In the genomic region with DNA sequence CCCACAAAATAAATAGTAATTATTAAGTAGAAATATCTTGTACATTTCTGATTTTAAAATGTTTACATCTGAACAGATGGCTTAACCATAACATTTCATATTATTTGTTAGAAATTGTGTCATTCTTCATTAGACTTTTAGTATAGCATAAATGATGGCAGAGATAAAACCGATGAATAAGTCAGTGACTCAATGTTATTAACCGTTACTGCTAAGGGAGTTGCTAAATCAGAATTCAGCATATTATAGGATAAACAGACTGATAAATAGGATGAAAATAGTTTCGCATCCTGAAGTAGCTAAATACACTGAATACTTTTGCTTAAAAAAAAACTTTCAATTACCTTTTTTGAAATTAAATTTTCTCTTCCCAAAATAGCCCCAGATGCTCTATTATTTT, we compare ENCODE assay signal across 25 cellular contexts.
DNase-seq lines count a peak whose midpoint lies in the region; ATAC-seq, FAIRE-seq and TF ChIP-seq lines count a peak whose summit lies in the region.
"Had no signal": no experiment of that assay in that cellular context is flagged by ENCODE, and none has a peak within 500 bp of the region (broad histone marks: within the 10 kb centered on the region; RNA-seq: fewer than 3 reads in every experiment).

No MANE protein-coding gene starts in this region.

- H3K79me1 ChIP-seq in IMR-90 (ENCODE audit: low read depth in 1 of 2, low read length in 2 of 2): no peaks in the 10 kb centered on the region

- dilution Hi-C loops in mammary epithelial cell (cut with HindIII; ENCODE audit: low sequenced_read_pairs) (no loop called here), IMR-90 (cut with HindIII; ENCODE audit: low sequenced_read_pairs, unreplicated experiment) (no loop called here)

- no peak overlapping the region for H2AK5ac ChIP-seq in IMR-90 (ENCODE audit: low read depth, low read length)

- H3K4me1 Mint-ChIP-seq in MCF 10A (ENCODE audit: insufficient read depth, unreplicated experiment): no peaks in the 10 kb centered on the region
- H3K4me1 Mint-ChIP-seq: CD14-positive monocyte had no signal

- H3K36me3 ChIP-seq in mammary epithelial cell (ENCODE audit: insufficient read depth, low read length) (no peaks in the 10 kb centered on the region), IMR-90 (ENCODE audit: control insufficient read depth, insufficient read depth, low read length) (no peaks in the 10 kb centered on the region), fibroblast of lung (ENCODE audit: control insufficient read depth, insufficient read depth, low read length) (no peaks in the 10 kb centered on the region)
- H3K36me3 ChIP-seq: BE2C; BLaER1 treated with 17β-estradiol and CSF1 and Interleukin-3, amounts not matched to agents 10 nM and 100 nM; HAP-1 had no signal

- H3K79me2 ChIP-seq in mammary epithelial cell (ENCODE audit: insufficient read depth, low read length): no peaks in the 10 kb centered on the region
- H3K79me2 ChIP-seq in fibroblast of lung (ENCODE audit: control insufficient read depth, insufficient read depth, low read length): no peaks in the 10 kb centered on the region

- DNase-seq in mammary epithelial cell: peak; percentile 13
- no peak for DNase-seq in MCF 10A (ENCODE audit: unreplicated experiment)
- DNase-seq in IMR-90: peak; percentile 42
- DNase-seq in fibroblast of lung (ENCODE audit: low read depth in 2 of 2): peak; percentile 11 to 28
- DNase-seq in activated T-cell treated with anti-CD3 and anti-CD28 coated beads for 4 hours: no peak
- no peak for DNase-seq in Right ventricle myocardium superior
- DNase-seq in DMS79 treated with DMSO at 0.1 percent for 48 hours (lab: John Stamatoyannopoulos, UW): no peak
- DNase-seq: ACHN; AML-193; BE2C; Calu3; CD4-positive, alpha-beta T cell; COR-L47; DMS53; DND-41; GF-D8; GOT3 had no signal

- H4K91ac ChIP-seq in IMR-90 (ENCODE audit: insufficient read depth, low read depth, low read length): no peak overlapping the region

- in situ Hi-C loops in mammary epithelial cell (cut with MboI; ENCODE audit: low sequenced_read_pairs in 2 of 2): no loop called here
- in situ Hi-C loops in IMR-90 (cut with MboI; ENCODE audit: low sequenced_read_pairs): no loop called here

- ATAC-seq in IMR-90 (ENCODE audit: low read depth) (peak; percentile 54; the same call in 1 of the 2 replicates), Right ventricle myocardium superior (ENCODE audit: poor library complexity) (no peak)
- ATAC-seq: A549 had no signal

- peaks cover 14% of the 10 kb centered on the region for H3K9me3 Mint-ChIP-seq in MCF 10A (ENCODE audit: unreplicated experiment)

- H3K4me1 ChIP-seq in mammary epithelial cell (ENCODE audit: insufficient read depth, low read length): no peaks in the 10 kb centered on the region
- no peaks in the 10 kb centered on the region for H3K4me1 ChIP-seq in IMR-90 (ENCODE audit: control insufficient read depth, insufficient read depth, low read length)
- H3K4me1 ChIP-seq in fibroblast of lung (ENCODE audit: control insufficient read depth, extremely low read depth, insufficient read depth, low read length): no peaks in the 10 kb centered on the region
- H3K4me1 ChIP-seq: A549; BE2C; BLaER1 treated with 17β-estradiol and CSF1 and Interleukin-3, amounts not matched to agents 10 nM and 100 nM; HAP-1 had no signal

- H2AK9ac ChIP-seq in IMR-90 (replicated peaks; ENCODE audit: low read depth, low read length, poor library complexity): no peak overlapping the region

- H3K27me3 Mint-ChIP-seq in MCF 10A (ENCODE audit: insufficient read depth, unreplicated experiment): no peaks in the 10 kb centered on the region
- H3K27me3 Mint-ChIP-seq: CD4-positive, alpha-beta T cell had no signal

- no peak for TF ChIP-seq RAD21 in IMR-90 (IDR thresholded peaks at IDR 0.05; ENCODE audit: low read length)

- H4K20me1 ChIP-seq in mammary epithelial cell (ENCODE audit: insufficient read depth, low read length) (no peaks in the 10 kb centered on the region), IMR-90 (ENCODE audit: insufficient read depth, low read length) (no peaks in the 10 kb centered on the region), fibroblast of lung (ENCODE audit: control insufficient read depth, extremely low read depth, insufficient read depth, low read length) (no peaks in the 10 kb centered on the region)
- H4K20me1 ChIP-seq: BLaER1 treated with 17β-estradiol and CSF1 and Interleukin-3, amounts not matched to agents 10 nM and 100 nM had no signal

- H3K27ac ChIP-seq in mammary epithelial cell (ENCODE audit: insufficient read depth, low read depth, low read length) (no peak overlapping the region), IMR-90 (ENCODE audit: insufficient read depth, low read length) (no peak overlapping the region), fibroblast of lung (ENCODE audit: insufficient read depth, low read length) (no peak overlapping the region)
- H3K27ac ChIP-seq: 22Rv1; A549; BLaER1 treated with 17β-estradiol and CSF1 and Interleukin-3, amounts not matched to agents 10 nM and 100 nM had no signal

- peak; percentile 53 for FAIRE-seq in TTC549 (lab: Jason Lieb, UNC)
- FAIRE-seq: A549, GM12891, H54 had no signal

- H4K5ac ChIP-seq in IMR-90 (ENCODE audit: low read depth, low read length): no peak overlapping the region

- no peak overlapping the region for H2BK5ac ChIP-seq in IMR-90 (ENCODE audit: low read depth, low read length, poor library complexity, severe bottlenecking)

- no peaks in the 10 kb centered on the region for H3K9me1 ChIP-seq in IMR-90 (ENCODE audit: insufficient read depth, low read length)

- H4K8ac ChIP-seq in IMR-90 (ENCODE audit: low read depth in 2 of 2, low read length in 2 of 2): no peak overlapping the region

- H3K4ac ChIP-seq in IMR-90 (ENCODE audit: low read depth, low read length): no peak overlapping the region

- TF ChIP-seq CTCF in mammary epithelial cell (conservative IDR thresholded peaks at IDR 0.05 in 1 of 2, IDR thresholded peaks at IDR 0.05 in 1 of 2; ENCODE audit: extremely low read depth in 1 of 2, insufficient read depth in 1 of 2, low read depth in 1 of 2, low read length in 2 of 2): no peak
- no peak for TF ChIP-seq CTCF in MCF 10A (IDR thresholded peaks at IDR 0.05; ENCODE audit: unreplicated experiment)
- TF ChIP-seq CTCF in IMR-90 (conservative IDR thresholded peaks at IDR 0.05; ENCODE audit: low read depth, low read length): no peak
- TF ChIP-seq CTCF in fibroblast of lung (conservative IDR thresholded peaks at IDR 0.05 in 1 of 2, IDR thresholded peaks at IDR 0.05 in 1 of 2; ENCODE audit: low read depth in 1 of 2, low read length in 2 of 2): no peak

- BruUV-seq in mammary epithelial cell (replicated peaks; lab: Mats Ljungman, UMichigan) (no TSS peak), MCF 10A (replicated peaks; lab: Mats Ljungman, UMichigan) (no TSS peak), IMR-90 (replicated peaks; lab: Mats Ljungman, UMichigan) (no TSS peak)

- intact Hi-C loops in mammary epithelial cell (cut with micrococcal nuclease): no loop called here
- intact Hi-C loops in MCF 10A (cut with micrococcal nuclease): no loop called here
- intact Hi-C loops in IMR-90 (cut with micrococcal nuclease): no loop called here
- intact Hi-C loops in Right ventricle myocardium superior (cut with DNase I): no loop called here

- no peak overlapping the region for H2BK120ac ChIP-seq in IMR-90 (ENCODE audit: low read depth, low read length)

- no peaks in the 10 kb centered on the region for H3K36me3 Mint-ChIP-seq in MCF 10A (ENCODE audit: insufficient read depth, unreplicated experiment)
- H3K36me3 Mint-ChIP-seq: CD14-positive monocyte had no signal

- H3K4me3 ChIP-seq in mammary epithelial cell (replicated peaks in 1 of 3; ENCODE audit: insufficient read depth in 1 of 3, low read depth in 2 of 3, low read length in 3 of 3): no peak overlapping the region
- H3K4me3 ChIP-seq in IMR-90 (ENCODE audit: insufficient read depth, low read depth, low read length): no peak overlapping the region
- H3K4me3 ChIP-seq in fibroblast of lung (replicated peaks in 1 of 4; ENCODE audit: control extremely low read depth in 1 of 4, insufficient read depth in 1 of 4, low read depth in 3 of 4, low read length in 4 of 4): no peak overlapping the region
- H3K4me3 ChIP-seq: A549; BLaER1 treated with 17β-estradiol and CSF1 and Interleukin-3, amounts not matched to agents 10 nM and 100 nM; HAP-1 had no signal

- H3K9me3 ChIP-seq in mammary epithelial cell (replicated peaks; ENCODE audit: insufficient read depth, low read length) (no peaks in the 10 kb centered on the region), IMR-90 (ENCODE audit: control insufficient read depth, insufficient read depth, low read length) (no peaks in the 10 kb centered on the region), fibroblast of lung (ENCODE audit: control insufficient read depth, insufficient read depth, low read depth, low read length) (no peaks in the 10 kb centered on the region)
- H3K9me3 ChIP-seq: A549, BE2C, HAP-1 had no signal

- TF ChIP-seq POLR2A in IMR-90 (IDR thresholded peaks at IDR 0.05; ENCODE audit: low read depth, low read length): no peak

- POLR2A ChIA-PET in MCF 10A (lab: Yijun Ruan, JAX) (interaction anchor here (1.1 kb wide), 1 partner anchor 641 kb away, joined by 4 read pairs; no protein-coding TSS in a partner anchor), IMR-90 (lab: Charles Lee; ENCODE audit: unreplicated experiment) (no interaction called here)

- H3K4me2 ChIP-seq in mammary epithelial cell (ENCODE audit: insufficient read depth, low read depth, low read length) (no peak overlapping the region), IMR-90 (ENCODE audit: low read depth, low read length) (no peak overlapping the region), fibroblast of lung (ENCODE audit: extremely low read depth, insufficient read depth, low read length) (no peak overlapping the region)
- H3K4me2 ChIP-seq: A549; BLaER1 treated with 17β-estradiol and CSF1 and Interleukin-3, amounts not matched to agents 10 nM and 100 nM had no signal

- H2AFZ ChIP-seq in mammary epithelial cell (ENCODE audit: low read depth, low read length): no peak overlapping the region
- no peak overlapping the region for H2AFZ ChIP-seq in IMR-90 (replicated peaks; ENCODE audit: low read length, poor library complexity)
- no peak overlapping the region for H2AFZ ChIP-seq in fibroblast of lung (ENCODE audit: low read length)

- H3K18ac ChIP-seq in IMR-90 (ENCODE audit: low read depth, low read length): no peak overlapping the region

- H3K9ac ChIP-seq in mammary epithelial cell (ENCODE audit: insufficient read depth, low read length): no peak overlapping the region
- H3K9ac ChIP-seq in IMR-90 (ENCODE audit: low read depth, low read length): no peak overlapping the region
- H3K9ac ChIP-seq in fibroblast of lung (ENCODE audit: insufficient read depth, low read length): no peak overlapping the region
- H3K9ac ChIP-seq: BLaER1 treated with 17β-estradiol and CSF1 and Interleukin-3, amounts not matched to agents 10 nM and 100 nM had no signal

- no peak overlapping the region for H3K27ac Mint-ChIP-seq in MCF 10A (ENCODE audit: low read depth, unreplicated experiment)
- H3K27ac Mint-ChIP-seq: CD14-positive monocyte; CD4-positive, alpha-beta T cell had no signal

- H2BK20ac ChIP-seq in IMR-90 (ENCODE audit: low read depth, low read length): no peak overlapping the region

- no peak overlapping the region for H3K23ac ChIP-seq in IMR-90 (ENCODE audit: low read depth, low read length)

- H2BK15ac ChIP-seq in IMR-90 (ENCODE audit: low read depth, low read length): no peak overlapping the region

- WGBS in mammary epithelial cell (ENCODE audit: low coverage, missing lambda C conversion rate): 28% methylated on average over 3 of the region's 3 CpGs
- no CpG with 5 or more reads among the region's 3 CpGs for WGBS in IMR-90 (ENCODE audit: extremely low coverage in 2 of 2, insufficient read length in 1 of 2), 2 experiments

- H3K27me3 ChIP-seq in mammary epithelial cell (ENCODE audit: insufficient read depth, low read length) (no peaks in the 10 kb centered on the region), IMR-90 (ENCODE audit: control insufficient read depth, insufficient read depth, low read length) (no peaks in the 10 kb centered on the region), fibroblast of lung (ENCODE audit: control insufficient read depth, insufficient read depth, low read length) (no peaks in the 10 kb centered on the region)
- H3K27me3 ChIP-seq: BE2C; BLaER1 treated with 17β-estradiol and CSF1 and Interleukin-3, amounts not matched to agents 10 nM and 100 nM had no signal

- no peak overlapping the region for H3K14ac ChIP-seq in IMR-90 (replicated peaks; ENCODE audit: low read depth, low read length)

- CTCF ChIA-PET in mammary epithelial cell (lab: Charles Lee; ENCODE audit: low non-redundant PET): no interaction called here
- CTCF ChIA-PET in MCF 10A (lab: Yijun Ruan, JAX): interaction anchor here (1.6 kb wide), 1 partner anchor 637 kb away, joined by 4 read pairs; no protein-coding TSS in a partner anchor
- CTCF ChIA-PET in IMR-90 (lab: Yijun Ruan, JAX): interaction anchor here (1.4 kb wide), 1 partner anchor 32 kb away, joined by 3 read pairs; no protein-coding TSS in a partner anchor

- no peak overlapping the region for H3K56ac ChIP-seq in IMR-90 (ENCODE audit: extremely low read depth, insufficient read depth, low read length)

- H3K4me3 Mint-ChIP-seq in MCF 10A (ENCODE audit: unreplicated experiment): no peak overlapping the region
- H3K4me3 Mint-ChIP-seq: CD14-positive monocyte; CD4-positive, alpha-beta T cell had no signal

Comparison
In these comparisons a context has a peak if more than half of its experiments do, and no peak if none do; other contexts are left out.
1. DNase-seq: peak in mammary epithelial cell (single experiment), IMR-90 (single experiment) and fibroblast of lung (2 of 2); none in MCF 10A (single experiment), activated T-cell treated with anti-CD3 and anti-CD28 coated beads for 4 hours (single experiment), Right ventricle myocardium superior (single experiment) and DMS79 treated with DMSO at 0.1 percent for 48 hours (single experiment).